ENCODE assay signal across 10 cellular contexts in the genomic region with DNA sequence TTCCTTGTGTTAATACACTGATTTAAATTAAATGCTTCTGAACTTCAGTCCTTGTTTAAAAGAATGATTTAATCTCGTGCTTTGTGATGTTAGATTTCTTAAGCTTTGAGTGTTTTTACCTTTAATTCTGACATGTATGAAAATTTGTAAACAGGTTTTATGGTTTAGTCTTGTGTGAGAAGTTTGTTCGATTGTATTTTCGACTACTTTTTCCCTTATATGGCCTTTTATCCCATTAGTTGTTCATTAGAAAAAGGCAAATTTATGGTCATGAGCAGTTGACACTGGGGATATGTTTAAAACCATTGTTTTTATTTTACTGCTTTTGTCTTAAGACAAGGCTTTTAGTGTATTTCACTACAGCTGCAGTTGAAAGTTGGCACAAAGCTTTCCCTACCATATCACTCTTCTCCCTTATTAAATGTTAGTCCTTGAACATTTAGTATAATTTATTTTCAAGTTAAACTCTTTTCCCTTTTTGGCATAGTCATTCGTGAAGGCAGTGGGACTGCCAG. TPM values are rescaled to one million over a fixed set of nuclear protein-coding genes. Genes with fewer than 3 reads are reported as not detected.
A peak's percentile ranks its signal among the peaks of the same experiment; 100 is the strongest.
DNase-seq lines count a peak whose midpoint lies in the region; ATAC-seq and TF ChIP-seq lines count a peak whose summit lies in the region.
"Had no signal": no experiment of that assay in that cellular context is flagged by ENCODE, and none has a peak within 500 bp of the region (broad histone marks: within the 10 kb centered on the region; RNA-seq: fewer than 3 reads in every experiment).

No MANE protein-coding gene starts in this region.

- H3K27ac Mint-ChIP-seq in progenitor cell of endocrine pancreas, result no peak overlapping the region

- H3K27me3 Mint-ChIP-seq in progenitor cell of endocrine pancreas, result no peaks in the 10 kb centered on the region

- H4K20me1 ChIP-seq in DND-41 (ENCODE audit: insufficient read depth, low read length), result peaks cover 49% of the 10 kb centered on the region

- H3K4me3 ChIP-seq in DND-41 (ENCODE audit: low read depth in 1 of 2, low read length in 2 of 2), result peak overlapping the region in 1 of 2 experiments; percentile 99; a peak in 1 of 4 replicates
- H3K4me3 ChIP-seq in SK-N-MC, result peak overlapping the region; percentile 97
- peak overlapping the region; percentile 31 for H3K4me3 ChIP-seq in epithelial cell of proximal tubule (ENCODE audit: low read depth, low read length)

- DNase-seq in DND-41 (no peak), SK-N-MC (ENCODE audit: low read depth, low spot score) (no peak), epithelial cell of proximal tubule (ENCODE audit: low read depth) (no peak), progenitor cell of endocrine pancreas (ENCODE audit: low spot score, unreplicated experiment) (no peak), SKM-1 treated with dmso at 0.1 percent for 144 hours (lab: John Stamatoyannopoulos, UW; ENCODE audit: unreplicated experiment) (no peak), NCI-H345 (lab: John Stamatoyannopoulos, UW) (no peak), NCI-H1417 treated with DMSO at 0.1 percent for 48 hours (lab: John Stamatoyannopoulos, UW) (no peak)
- DNase-seq: NCI-H1694, SHP77 had no signal

- H3K9me3 ChIP-seq in DND-41 (ENCODE audit: insufficient read depth, low read length, severe bottlenecking) (no peaks in the 10 kb centered on the region), SK-N-MC (ENCODE audit: low read depth, low read length) (no peaks in the 10 kb centered on the region)

- peak overlapping the region; percentile 88 for H3K4me3 Mint-ChIP-seq in progenitor cell of endocrine pancreas (ENCODE audit: low read depth)

- H3K9me3 Mint-ChIP-seq in progenitor cell of endocrine pancreas (ENCODE audit: low read depth), result no peaks in the 10 kb centered on the region

- H3K9ac ChIP-seq in DND-41 (ENCODE audit: low read depth, low read length), result no peak overlapping the region
- peak overlapping the region; percentile 59 for H3K9ac ChIP-seq in SK-N-MC (ENCODE audit: insufficient read length)

- ATAC-seq in DND-41 (ENCODE audit: insufficient read depth, low read depth) (no peak), GM19467 (IDR thresholded peaks at IDR 0.05; ENCODE audit: unreplicated experiment) (no peak)

- H3K4me1 Mint-ChIP-seq in progenitor cell of endocrine pancreas (ENCODE audit: low read depth), result peaks cover 26% of the 10 kb centered on the region

- TF ChIP-seq CTCF in DND-41 (IDR thresholded peaks at IDR 0.05; ENCODE audit: borderline replicate concordance, extremely low read depth, low read length, poor library complexity, severe bottlenecking) (no peak), epithelial cell of proximal tubule (conservative IDR thresholded peaks at IDR 0.05; ENCODE audit: low read depth, low read length) (no peak), progenitor cell of endocrine pancreas (IDR thresholded peaks at IDR 0.05; ENCODE audit: unreplicated experiment) (no peak)

- no peak overlapping the region for H2AFZ ChIP-seq in DND-41 (ENCODE audit: low read depth, low read length)

- peaks cover 6% of the 10 kb centered on the region for H3K36me3 Mint-ChIP-seq in progenitor cell of endocrine pancreas (ENCODE audit: insufficient read depth)

- peak overlapping the region; percentile 70 for H3K4me2 ChIP-seq in DND-41 (ENCODE audit: insufficient read depth, low read length)

- H3K27ac ChIP-seq in DND-41 (ENCODE audit: low read length) (no peak overlapping the region), SK-N-MC (peak overlapping the region; percentile 43; the same call in 1 of the 2 replicates)

- no peaks in the 10 kb centered on the region for H3K27me3 ChIP-seq in DND-41 (ENCODE audit: insufficient read depth, low read length, poor library complexity)

- peaks cover 11% of the 10 kb centered on the region for H3K36me3 ChIP-seq in DND-41 (ENCODE audit: insufficient read depth, low read length)
- peaks cover 21% of the 10 kb centered on the region for H3K36me3 ChIP-seq in SK-N-MC (ENCODE audit: insufficient read depth, low read length)

- peaks cover 90% of the 10 kb centered on the region for H3K79me2 ChIP-seq in DND-41 (ENCODE audit: insufficient read depth, low read length)

- peaks cover 36% of the 10 kb centered on the region for H3K4me1 ChIP-seq in DND-41 (ENCODE audit: insufficient read depth, low read length)

RNA-seq across cellular contexts. Expression of gene UBE2R2, which starts 3.3 kb away (rescaled TPM):
- total RNA-seq in epithelial cell of proximal tubule, result 21.2 and 27.4 TPM in 2 replicates
- 72.0 and 72.8 TPM in 2 replicates for total RNA-seq in progenitor cell of endocrine pancreas

RNA-seq across cellular contexts. Expression of gene PRSS3, which starts 24.9 kb away (rescaled TPM):
- total RNA-seq in epithelial cell of proximal tubule (2.7 and 5.7 TPM in 2 replicates), progenitor cell of endocrine pancreas (not detected in 2 replicates)
